In the genomic region with DNA sequence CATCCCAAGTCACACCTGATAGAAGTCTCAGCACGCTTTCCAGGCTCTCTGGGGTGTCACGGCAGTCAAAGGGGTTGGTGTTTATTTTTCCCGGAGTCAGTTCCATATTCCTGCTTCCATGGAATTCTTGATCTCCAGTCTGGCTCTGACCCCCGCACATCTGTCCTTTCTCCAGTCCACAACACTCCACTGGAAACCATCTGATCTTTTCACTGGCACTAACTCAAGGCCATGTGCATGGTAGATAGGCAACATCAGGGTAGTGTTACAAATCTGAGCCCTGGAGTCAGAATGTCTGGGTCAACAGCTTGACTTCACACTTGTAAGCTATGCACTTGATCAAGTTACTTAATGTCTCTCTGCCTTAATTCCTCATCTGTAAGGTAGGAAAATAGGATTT, we compare ENCODE assay signal across 17 cellular contexts.
"Had no signal": no experiment of that assay in that cellular context is flagged by ENCODE, and none has a peak within 500 bp of the region (broad histone marks: within the 10 kb centered on the region; RNA-seq: fewer than 3 reads in every experiment).

No MANE protein-coding gene starts in this region.

- H3K27ac Mint-ChIP-seq: activated naive CD4-positive, alpha-beta T cell treated with anti-CD3 and anti-CD28 coated beads, Interleukin-2, amount 10 ng/mL, durations not matched to agents 7 days and 5 days; activated T-helper 17 cell treated with anti-CD3 and anti-CD28 coated beads, Interleukin-2, amount 50 U/mL, for 72 hours; naive thymus-derived CD4-positive, alpha-beta T cell had no signal

- H3K4me3 Mint-ChIP-seq: activated naive CD4-positive, alpha-beta T cell treated with anti-CD3 and anti-CD28 coated beads, Interleukin-2, amount 10 ng/mL, durations not matched to agents 7 days and 5 days; activated T-helper 17 cell treated with anti-CD3 and anti-CD28 coated beads, Interleukin-2, amount 50 U/mL, for 72 hours; naive thymus-derived CD4-positive, alpha-beta T cell had no signal

- H3K27me3 ChIP-seq: gastroesophageal sphincter, transverse colon had no signal

- ATAC-seq: activated T-helper 17 cell treated with anti-CD3 and anti-CD28 coated beads, Interleukin-2, amount 50 U/mL, for 72 hours; gastroesophageal sphincter; heart right ventricle; left cardiac atrium; naive thymus-derived CD4-positive, alpha-beta T cell had no signal

- H3K4me3 ChIP-seq: gastroesophageal sphincter, heart right ventricle, smooth muscle cell, transverse colon had no signal

- DNase-seq: activated CD4-positive, alpha-beta T cell treated with anti-CD3 and anti-CD28 coated beads for 1 hour; activated CD4-positive, alpha-beta T cell treated with anti-CD3 and anti-CD28 coated beads, Interleukin-2, amount 50 U/mL, for 4 hours; activated naive CD4-positive, alpha-beta T cell treated with anti-CD3 and anti-CD28 coated beads, Interleukin-2, amount 10 ng/mL, durations not matched to agents 7 days and 5 days; activated T-cell treated with anti-CD3 and anti-CD28 coated beads for 4 hours; erythroblast; heart right ventricle; left cardiac atrium; naive thymus-derived CD4-positive, alpha-beta T cell; right cardiac atrium; stimulated activated CD4-positive, alpha-beta T cell treated with anti-CD3 and anti-CD28 coated beads, Interleukin-4, amount 100 ng/mL, for 4 hours; stimulated activated CD8-positive, alpha-beta memory T cell treated with anti-CD3 and anti-CD28 coated beads, Interleukin-4, amount 100 ng/mL, for 48 hours; stimulated activated naive CD4-positive, alpha-beta T cell treated with Interleukin-2 at 50 U/mL for 16 hours; transverse colon had no signal

- H3K9me3 ChIP-seq: gastroesophageal sphincter, heart right ventricle, transverse colon had no signal

- H3K4me1 Mint-ChIP-seq: activated naive CD4-positive, alpha-beta T cell treated with anti-CD3 and anti-CD28 coated beads, Interleukin-2, amount 10 ng/mL, durations not matched to agents 7 days and 5 days; activated T-helper 17 cell treated with anti-CD3 and anti-CD28 coated beads, Interleukin-2, amount 50 U/mL, for 72 hours; naive thymus-derived CD4-positive, alpha-beta T cell had no signal

- H3K36me3 ChIP-seq: gastroesophageal sphincter, heart right ventricle, transverse colon had no signal

- H3K36me3 Mint-ChIP-seq: activated naive CD4-positive, alpha-beta T cell treated with anti-CD3 and anti-CD28 coated beads, Interleukin-2, amount 10 ng/mL, durations not matched to agents 7 days and 5 days; naive thymus-derived CD4-positive, alpha-beta T cell had no signal

- H3K27ac ChIP-seq: gastroesophageal sphincter, heart right ventricle, parathyroid adenoma had no signal

- H3K9me3 Mint-ChIP-seq: activated naive CD4-positive, alpha-beta T cell treated with anti-CD3 and anti-CD28 coated beads, Interleukin-2, amount 10 ng/mL, durations not matched to agents 7 days and 5 days; activated T-helper 17 cell treated with anti-CD3 and anti-CD28 coated beads, Interleukin-2, amount 50 U/mL, for 72 hours had no signal

- H3K4me1 ChIP-seq: gastroesophageal sphincter, heart right ventricle, parathyroid adenoma had no signal
